ENCODE assay signal across 1 cellular context in genomic region chr19:47226426-47227346, GRCh38.
A peak's percentile ranks its signal among the peaks of the same experiment; 100 is the strongest.
TF ChIP-seq lines count a peak whose summit lies in the region.

No MANE protein-coding gene starts in this region.

TF ChIP-seq in HepG2, 621 proteins besides CTCF, POLR2A, EP300 and RAD21 (continued from another document and continues in another):
- no peak for TF ChIP-seq PAX8 (CRISPR knock-in tag; IDR thresholded peaks at IDR 0.05; ENCODE audit: borderline replicate concordance)
- no peak for TF ChIP-seq SIX4 (CRISPR knock-in tag; IDR thresholded peaks at IDR 0.05)
- TF ChIP-seq ZNF816 (CRISPR knock-in tag; IDR thresholded peaks at IDR 0.05; ENCODE audit: borderline replicate concordance): no peak
- no peak for TF ChIP-seq BCL6 (CRISPR knock-in tag; IDR thresholded peaks at IDR 0.05)
- TF ChIP-seq ZNF646 (CRISPR knock-in tag; IDR thresholded peaks at IDR 0.05): no peak; the same call in 1 of the 2 replicates
- peak; percentile 0; the same call in 1 of the 2 replicates for TF ChIP-seq ZNF782 (CRISPR knock-in tag; IDR thresholded peaks at IDR 0.05; ENCODE audit: borderline replicate concordance)
- TF ChIP-seq, protein P1, sequence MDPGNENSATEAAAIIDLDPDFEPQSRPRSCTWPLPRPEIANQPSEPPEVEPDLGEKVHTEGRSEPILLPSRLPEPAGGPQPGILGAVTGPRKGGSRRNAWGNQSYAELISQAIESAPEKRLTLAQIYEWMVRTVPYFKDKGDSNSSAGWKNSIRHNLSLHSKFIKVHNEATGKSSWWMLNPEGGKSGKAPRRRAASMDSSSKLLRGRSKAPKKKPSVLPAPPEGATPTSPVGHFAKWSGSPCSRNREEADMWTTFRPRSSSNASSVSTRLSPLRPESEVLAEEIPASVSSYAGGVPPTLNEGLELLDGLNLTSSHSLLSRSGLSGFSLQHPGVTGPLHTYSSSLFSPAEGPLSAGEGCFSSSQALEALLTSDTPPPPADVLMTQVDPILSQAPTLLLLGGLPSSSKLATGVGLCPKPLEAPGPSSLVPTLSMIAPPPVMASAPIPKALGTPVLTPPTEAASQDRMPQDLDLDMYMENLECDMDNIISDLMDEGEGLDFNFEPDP (CRISPR knock-in tag; conservative IDR thresholded peaks at IDR 0.05): no peak
- no peak for TF ChIP-seq ZNF615 (CRISPR knock-in tag; IDR thresholded peaks at IDR 0.05; ENCODE audit: borderline replicate concordance)
- TF ChIP-seq HIVEP1 (CRISPR knock-in tag; IDR thresholded peaks at IDR 0.05): no peak
- TF ChIP-seq PRDM15 (CRISPR knock-in tag; IDR thresholded peaks at IDR 0.05): no peak
- no peak for TF ChIP-seq ZNF550 (CRISPR knock-in tag; IDR thresholded peaks at IDR 0.05; ENCODE audit: borderline replicate concordance)
- TF ChIP-seq ZNF704 (CRISPR knock-in tag; IDR thresholded peaks at IDR 0.05; ENCODE audit: borderline replicate concordance): no peak; the same call in none of the 2 replicates
- TF ChIP-seq, protein P2, sequence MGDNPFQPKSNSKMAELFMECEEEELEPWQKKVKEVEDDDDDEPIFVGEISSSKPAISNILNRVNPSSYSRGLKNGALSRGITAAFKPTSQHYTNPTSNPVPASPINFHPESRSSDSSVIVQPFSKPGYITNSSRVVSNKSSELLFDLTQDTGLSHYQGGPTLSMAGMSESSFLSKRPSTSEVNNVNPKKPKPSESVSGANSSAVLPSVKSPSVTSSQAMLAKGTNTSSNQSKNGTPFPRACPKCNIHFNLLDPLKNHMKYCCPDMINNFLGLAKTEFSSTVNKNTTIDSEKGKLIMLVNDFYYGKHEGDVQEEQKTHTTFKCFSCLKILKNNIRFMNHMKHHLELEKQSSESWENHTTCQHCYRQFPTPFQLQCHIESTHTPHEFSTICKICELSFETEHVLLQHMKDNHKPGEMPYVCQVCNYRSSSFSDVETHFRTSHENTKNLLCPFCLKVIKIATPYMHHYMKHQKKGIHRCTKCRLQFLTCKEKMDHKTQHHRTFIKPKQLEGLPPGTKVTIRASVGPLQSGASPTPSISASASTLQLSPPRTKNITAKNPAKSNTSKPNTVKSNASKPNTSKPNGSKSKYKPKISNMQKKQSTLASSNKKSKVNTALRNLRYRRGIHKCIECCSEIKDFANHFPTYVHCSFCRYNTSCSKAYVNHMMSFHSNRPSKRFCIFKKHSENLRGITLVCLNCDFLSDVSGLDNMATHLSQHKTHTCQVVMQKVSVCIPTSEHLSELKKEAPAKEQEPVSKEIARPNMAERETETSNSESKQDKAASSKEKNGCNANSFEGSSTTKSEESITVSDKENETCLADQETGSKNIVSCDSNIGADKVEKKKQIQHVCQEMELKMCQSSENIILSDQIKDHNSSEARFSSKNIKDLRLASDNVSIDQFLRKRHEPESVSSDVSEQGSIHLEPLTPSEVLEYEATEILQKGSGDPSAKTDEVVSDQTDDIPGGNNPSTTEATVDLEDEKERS (CRISPR knock-in tag; IDR thresholded peaks at IDR 0.05): 0 out of 2 replicates have a peak, but pooled peaks have one; percentile 29
- TF ChIP-seq RAD51 (IDR thresholded peaks at IDR 0.05; ENCODE audit: borderline replicate concordance): no peak
- TF ChIP-seq, protein P3, sequence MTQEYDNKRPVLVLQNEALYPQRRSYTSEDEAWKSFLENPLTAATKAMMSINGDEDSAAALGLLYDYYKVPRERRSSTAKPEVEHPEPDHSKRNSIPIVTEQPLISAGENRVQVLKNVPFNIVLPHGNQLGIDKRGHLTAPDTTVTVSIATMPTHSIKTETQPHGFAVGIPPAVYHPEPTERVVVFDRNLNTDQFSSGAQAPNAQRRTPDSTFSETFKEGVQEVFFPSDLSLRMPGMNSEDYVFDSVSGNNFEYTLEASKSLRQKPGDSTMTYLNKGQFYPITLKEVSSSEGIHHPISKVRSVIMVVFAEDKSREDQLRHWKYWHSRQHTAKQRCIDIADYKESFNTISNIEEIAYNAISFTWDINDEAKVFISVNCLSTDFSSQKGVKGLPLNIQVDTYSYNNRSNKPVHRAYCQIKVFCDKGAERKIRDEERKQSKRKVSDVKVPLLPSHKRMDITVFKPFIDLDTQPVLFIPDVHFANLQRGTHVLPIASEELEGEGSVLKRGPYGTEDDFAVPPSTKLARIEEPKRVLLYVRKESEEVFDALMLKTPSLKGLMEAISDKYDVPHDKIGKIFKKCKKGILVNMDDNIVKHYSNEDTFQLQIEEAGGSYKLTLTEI (CRISPR knock-in tag; conservative IDR thresholded peaks at IDR 0.05): no peak
- TF ChIP-seq ZBTB1 (CRISPR knock-in tag; IDR thresholded peaks at IDR 0.05; ENCODE audit: borderline replicate concordance): no peak
- no peak for TF ChIP-seq MTERF4 (CRISPR knock-in tag; IDR thresholded peaks at IDR 0.05)
- TF ChIP-seq FOXK1 (CRISPR knock-in tag; IDR thresholded peaks at IDR 0.05; ENCODE audit: borderline replicate concordance, low read depth): no peak
- no peak for TF ChIP-seq KDM1A (CRISPR knock-in tag; IDR thresholded peaks at IDR 0.05)
- no peak for TF ChIP-seq NFIB (CRISPR knock-in tag; IDR thresholded peaks at IDR 0.05; ENCODE audit: borderline replicate concordance)
- 0 out of 2 replicates have a peak, but pooled peaks have one; percentile 20 for TF ChIP-seq MEIS1 (CRISPR knock-in tag; IDR thresholded peaks at IDR 0.05; ENCODE audit: borderline replicate concordance)
- 0 out of 2 replicates have a peak, but pooled peaks have one; percentile 60 for TF ChIP-seq MED1 (CRISPR knock-in tag; IDR thresholded peaks at IDR 0.05)
- TF ChIP-seq RFX1 (IDR thresholded peaks at IDR 0.05): no peak
- no peak for TF ChIP-seq MXD1 (CRISPR knock-in tag; IDR thresholded peaks at IDR 0.05)
- no peak for TF ChIP-seq HOXA9 (CRISPR knock-in tag; IDR thresholded peaks at IDR 0.05; ENCODE audit: borderline replicate concordance)
- TF ChIP-seq SOX5 (CRISPR knock-in tag; IDR thresholded peaks at IDR 0.05; ENCODE audit: borderline replicate concordance): no peak; the same call in 1 of the 2 replicates
- no peak for TF ChIP-seq XRCC5 (optimal IDR thresholded peaks at IDR 0.05; ENCODE audit: low read length)
- TF ChIP-seq CC2D1A (CRISPR knock-in tag; IDR thresholded peaks at IDR 0.05): no peak
- TF ChIP-seq HNRNPK (IDR thresholded peaks at IDR 0.05; ENCODE audit: low read depth, low read length, poor library complexity, severe bottlenecking): peak; percentile 94
- TF ChIP-seq RXRA (CRISPR knock-in tag; IDR thresholded peaks at IDR 0.05): peak; percentile 84
- no peak for TF ChIP-seq SP140L (CRISPR knock-in tag; IDR thresholded peaks at IDR 0.05; ENCODE audit: borderline replicate concordance)
- no peak for TF ChIP-seq CHD4 (IDR thresholded peaks at IDR 0.05; ENCODE audit: borderline replicate concordance, low read length)
- TF ChIP-seq ZKSCAN1 (IDR thresholded peaks at IDR 0.05; ENCODE audit: low read length): no peak
- no peak for TF ChIP-seq PLSCR1 (CRISPR knock-in tag; IDR thresholded peaks at IDR 0.05; ENCODE audit: borderline replicate concordance)
- peak; percentile 84; the same call in 1 of the 2 replicates for TF ChIP-seq NCOA5 (CRISPR knock-in tag; IDR thresholded peaks at IDR 0.05)
- peak; percentile 29; the same call in 1 of the 2 replicates for TF ChIP-seq NFYB (CRISPR knock-in tag; IDR thresholded peaks at IDR 0.05)
- TF ChIP-seq SALL1 (CRISPR knock-in tag; IDR thresholded peaks at IDR 0.05): no peak
- TF ChIP-seq ZNF619 (CRISPR knock-in tag; IDR thresholded peaks at IDR 0.05): no peak
- no peak for TF ChIP-seq HDAC2 (CRISPR knock-in tag; IDR thresholded peaks at IDR 0.05)
- TF ChIP-seq ZSCAN25 (CRISPR knock-in tag; IDR thresholded peaks at IDR 0.05): no peak
- no peak for TF ChIP-seq ZNF543 (CRISPR knock-in tag; IDR thresholded peaks at IDR 0.05)
- TF ChIP-seq MTF2 (CRISPR knock-in tag; IDR thresholded peaks at IDR 0.05; ENCODE audit: borderline replicate concordance): peak; percentile 61; the same call in 1 of the 2 replicates
- no peak for TF ChIP-seq DNMT3B (CRISPR knock-in tag; conservative IDR thresholded peaks at IDR 0.05)
- no peak for TF ChIP-seq TBX2 (CRISPR knock-in tag; IDR thresholded peaks at IDR 0.05; ENCODE audit: borderline replicate concordance)
